In genomic region chr1:57307382-57307781, GRCh38 we compare ENCODE assay signal across 8 cellular contexts.
DNase-seq lines count a peak whose midpoint lies in the region; ATAC-seq and TF ChIP-seq lines count a peak whose summit lies in the region.

No MANE protein-coding gene starts in this region.

- no peak for TF ChIP-seq CTCF in BE2C (IDR thresholded peaks at IDR 0.05; ENCODE audit: low read depth, low read length)
- no peak for TF ChIP-seq CTCF in hepatocyte (IDR thresholded peaks at IDR 0.05; ENCODE audit: poor library complexity)

- no peaks in the 10 kb centered on the region for H3K9me3 ChIP-seq in BE2C
- H3K9me3 ChIP-seq in hepatocyte (ENCODE audit: low read depth): no peaks in the 10 kb centered on the region

- DNase-seq in BE2C: peak; percentile 7
- peak; percentile 75 for DNase-seq in HT1080 (ENCODE audit: low read depth)
- DNase-seq in activated CD4-positive, alpha-beta T cell treated with anti-CD3 and anti-CD28 coated beads for 4 hours: peak; percentile 34 to 39
- DNase-seq in hepatocyte (ENCODE audit: low spot score): peak; percentile 42
- DNase-seq in cortex of kidney (lab: John Stamatoyannopoulos, UW): no peak
- no peak for DNase-seq in retina

- no peaks in the 10 kb centered on the region for H3K4me1 ChIP-seq in BE2C
- peaks cover 22% of the 10 kb centered on the region for H3K4me1 ChIP-seq in hepatocyte (ENCODE audit: insufficient read depth)

- H3K27me3 ChIP-seq in BE2C (no peaks in the 10 kb centered on the region), hepatocyte (no peaks in the 10 kb centered on the region)

- H3K9me2 ChIP-seq in hepatocyte (replicated peaks; ENCODE audit: insufficient read depth): no peaks in the 10 kb centered on the region

- peaks cover 12% of the 10 kb centered on the region for H3K79me2 ChIP-seq in hepatocyte

- no peak overlapping the region for H3K4me3 ChIP-seq in BE2C (ENCODE audit: low read depth, low read length)
- H3K4me3 ChIP-seq in hepatocyte: no peak overlapping the region

- WGBS in hepatocyte (ENCODE audit: low lambda C conversion rate, missing lambda C conversion rate): 89% methylated on average over 4 of the region's 4 CpGs

- H3K4me2 ChIP-seq in hepatocyte: peak overlapping the region; percentile 50

- peak overlapping the region; percentile 97 for H3K27ac ChIP-seq in hepatocyte

- H4K20me1 ChIP-seq in hepatocyte (ENCODE audit: insufficient read depth, poor library complexity, severe bottlenecking): no peaks in the 10 kb centered on the region

- H3K36me3 ChIP-seq in BE2C (no peaks in the 10 kb centered on the region), hepatocyte (replicated peaks; ENCODE audit: insufficient read depth, low read depth) (no peaks in the 10 kb centered on the region)

- no peak overlapping the region for H2AFZ ChIP-seq in hepatocyte

- ATAC-seq in GM19397 (IDR thresholded peaks at IDR 0.05; ENCODE audit: unreplicated experiment) (peak; percentile 62), GM19023 (IDR thresholded peaks at IDR 0.05; ENCODE audit: unreplicated experiment) (no peak)

Comparison
In these comparisons a context has a peak if more than half of its experiments do, and no peak if none do; other contexts are left out.
1. DNase-seq: peak in BE2C (single experiment), HT1080 (single experiment), activated CD4-positive, alpha-beta T cell treated with anti-CD3 and anti-CD28 coated beads for 4 hours (2 of 2) and hepatocyte (single experiment); none in cortex of kidney (single experiment) and retina (single experiment).